In genomic region chr1:14997646-14998276, GRCh38 we compare ENCODE assay signal across 26 cellular contexts.
DNase-seq lines count a peak whose midpoint lies in the region; ATAC-seq and TF ChIP-seq lines count a peak whose summit lies in the region.
"Had no signal": no experiment of that assay in that cellular context is flagged by ENCODE, and none has a peak within 500 bp of the region (broad histone marks: within the 10 kb centered on the region; RNA-seq: fewer than 3 reads in every experiment).

No MANE protein-coding gene starts in this region.

- H4K8ac ChIP-seq in trophoblast cell (ENCODE audit: low read depth, low read length), result peak overlapping the region; percentile 66

- H3K4me3 ChIP-seq in trophoblast cell (ENCODE audit: low read depth, low read length), result no peak overlapping the region
- H3K4me3 ChIP-seq: Peyer's patch, transverse colon had no signal

- intact Hi-C loops in MCF 10A (cut with micrococcal nuclease), result no loop called here

- peak overlapping the region; percentile 52 for H2BK120ac ChIP-seq in trophoblast cell (ENCODE audit: insufficient read depth, low read length, poor library complexity)

- peak overlapping the region; percentile 31 for H3K14ac ChIP-seq in trophoblast cell (ENCODE audit: low read length)

- peak overlapping the region; percentile 5 for H3K4ac ChIP-seq in trophoblast cell (ENCODE audit: low read depth, low read length)

- H3K9me3 Mint-ChIP-seq in MCF 10A (ENCODE audit: unreplicated experiment), result no peaks in the 10 kb centered on the region
- H3K9me3 Mint-ChIP-seq: activated naive CD4-positive, alpha-beta T cell treated with anti-CD3 and anti-CD28 coated beads, Interleukin-2, amount 50 U/mL, for 24 hours; mesothelial cell of epicardium; natural killer cell treated with Interleukin-12 subunit alpha and Interleukin-12 subunit beta and Interleukin-15 and Interleukin-18, amount 100 ng/mL, for 72 hours; stimulated activated naive CD8-positive, alpha-beta T cell treated with anti-CD3 and anti-CD28 coated beads, Interleukin-15, Interleukin-2, amounts not matched to agents 100 ng/mL and 50 ng/mL, for 24 hours had no signal

- peaks cover 18% of the 10 kb centered on the region for H3K4me1 Mint-ChIP-seq in MCF 10A (ENCODE audit: insufficient read depth, unreplicated experiment)
- H3K4me1 Mint-ChIP-seq: activated naive CD4-positive, alpha-beta T cell treated with anti-CD3 and anti-CD28 coated beads, Interleukin-2, amount 50 U/mL, for 24 hours had no signal

- H2BK12ac ChIP-seq in trophoblast cell (ENCODE audit: low read length), result peak overlapping the region; percentile 39

- peak overlapping the region; percentile 10 for H2BK5ac ChIP-seq in trophoblast cell (ENCODE audit: low read depth, low read length, poor library complexity)

- H3K27me3 ChIP-seq in trophoblast cell (ENCODE audit: insufficient read depth, low read length), result no peaks in the 10 kb centered on the region
- H3K27me3 ChIP-seq: Peyer's patch, transverse colon had no signal

- no peak overlapping the region for H4K12ac ChIP-seq in trophoblast cell (ENCODE audit: low read depth, low read length)

- no CpG with 5 or more reads among the region's 12 CpGs for WGBS in trophoblast cell (ENCODE audit: extremely low coverage, insufficient coverage, insufficient read length)

- H3K4me3 Mint-ChIP-seq in MCF 10A (ENCODE audit: unreplicated experiment), result no peak overlapping the region
- H3K4me3 Mint-ChIP-seq: activated naive CD4-positive, alpha-beta T cell treated with anti-CD3 and anti-CD28 coated beads, Interleukin-2, amount 50 U/mL, for 24 hours; mesothelial cell of epicardium; natural killer cell treated with Interleukin-12 subunit alpha and Interleukin-12 subunit beta and Interleukin-15 and Interleukin-18, amount 100 ng/mL, for 72 hours; stimulated activated naive CD8-positive, alpha-beta T cell treated with anti-CD3 and anti-CD28 coated beads, Interleukin-15, Interleukin-2, amounts not matched to agents 100 ng/mL and 50 ng/mL, for 24 hours had no signal

- peaks cover 21 to 29% of the 10 kb centered on the region in 2 experiments for H3K4me1 ChIP-seq in trophoblast cell (ENCODE audit: control insufficient read depth in 1 of 2, insufficient read depth in 2 of 2, low read length in 2 of 2)
- H3K4me1 ChIP-seq: Peyer's patch, transverse colon had no signal

- H3K79me1 ChIP-seq in trophoblast cell (ENCODE audit: low read length), result peaks cover 26% of the 10 kb centered on the region

- H3K9me3 ChIP-seq in trophoblast cell (ENCODE audit: insufficient read depth, low read depth, low read length), result no peaks in the 10 kb centered on the region
- H3K9me3 ChIP-seq: Peyer's patch, transverse colon had no signal

- H3K27me3 Mint-ChIP-seq in MCF 10A (ENCODE audit: insufficient read depth, unreplicated experiment), result no peaks in the 10 kb centered on the region
- H3K27me3 Mint-ChIP-seq: activated naive CD4-positive, alpha-beta T cell treated with anti-CD3 and anti-CD28 coated beads, Interleukin-2, amount 50 U/mL, for 24 hours; stimulated activated naive CD8-positive, alpha-beta T cell treated with anti-CD3 and anti-CD28 coated beads, Interleukin-15, Interleukin-2, amounts not matched to agents 100 ng/mL and 50 ng/mL, for 24 hours had no signal

- H2AFZ ChIP-seq in trophoblast cell (ENCODE audit: insufficient read depth, low read length, poor library complexity), result no peak overlapping the region

- TF ChIP-seq CTCF in MCF 10A (IDR thresholded peaks at IDR 0.05; ENCODE audit: unreplicated experiment), result no peak

- POLR2A ChIA-PET in MCF 10A (lab: Yijun Ruan, JAX), result no interaction called here

- peaks cover 2% of the 10 kb centered on the region for H3K79me2 ChIP-seq in trophoblast cell (ENCODE audit: control insufficient read depth, insufficient read depth, low read length, poor library complexity)

- CTCF ChIA-PET in MCF 10A (lab: Yijun Ruan, JAX), result interaction anchor here (0.6 kb wide), 1 partner anchor 1021 kb away, joined by 4 read pairs; no protein-coding TSS in a partner anchor

- H3K36me3 Mint-ChIP-seq in MCF 10A (ENCODE audit: insufficient read depth, unreplicated experiment), result no peaks in the 10 kb centered on the region
- H3K36me3 Mint-ChIP-seq: activated naive CD4-positive, alpha-beta T cell treated with anti-CD3 and anti-CD28 coated beads, Interleukin-2, amount 50 U/mL, for 24 hours; mesothelial cell of epicardium; natural killer cell treated with Interleukin-12 subunit alpha and Interleukin-12 subunit beta and Interleukin-15 and Interleukin-18, amount 100 ng/mL, for 72 hours had no signal

- H3K27ac Mint-ChIP-seq in MCF 10A (ENCODE audit: low read depth, unreplicated experiment), result no peak overlapping the region
- H3K27ac Mint-ChIP-seq: activated naive CD4-positive, alpha-beta T cell treated with anti-CD3 and anti-CD28 coated beads, Interleukin-2, amount 50 U/mL, for 24 hours; natural killer cell treated with Interleukin-12 subunit alpha and Interleukin-12 subunit beta and Interleukin-15 and Interleukin-18, amount 100 ng/mL, for 72 hours; stimulated activated naive CD8-positive, alpha-beta T cell treated with anti-CD3 and anti-CD28 coated beads, Interleukin-15, Interleukin-2, amounts not matched to agents 100 ng/mL and 50 ng/mL, for 24 hours had no signal

- BruUV-seq in MCF 10A (replicated peaks; lab: Mats Ljungman, UMichigan), result no TSS peak

- H2AK5ac ChIP-seq in trophoblast cell (ENCODE audit: low read length), result peak overlapping the region; percentile 26

- no peak overlapping the region for H3K9ac ChIP-seq in trophoblast cell (ENCODE audit: low read length)

- peak overlapping the region; percentile 70 for H3K18ac ChIP-seq in trophoblast cell (ENCODE audit: low read length)

- no peak overlapping the region for H3K23ac ChIP-seq in trophoblast cell (ENCODE audit: low read length)

- no peak overlapping the region for H3K27ac ChIP-seq in trophoblast cell (ENCODE audit: low read depth, low read length)
- H3K27ac ChIP-seq: Peyer's patch, transverse colon had no signal

- peak overlapping the region; percentile 70 for H4K91ac ChIP-seq in trophoblast cell (ENCODE audit: low read depth, low read length)

- DNase-seq in EL (peak; percentile 36), HK-2 (ENCODE audit: unreplicated experiment) (peak; percentile 43), fibroblast of gingiva (ENCODE audit: low read depth) (peak; percentile 36), trophoblast cell (no peak), MCF 10A (ENCODE audit: unreplicated experiment) (no peak)
- DNase-seq in stimulated activated CD4-positive, alpha-beta T cell treated with anti-CD3 and anti-CD28 coated beads, Interleukin-2, amount 100 ng/mL, for 48 hours, result no peak
- DNase-seq: activated CD8-positive, alpha-beta memory T cell treated with anti-CD3 and anti-CD28 coated beads for 24 hours; DMS79; effector CD4-positive, alpha-beta T cell; KG1; NCI-H1105; NCI-H2107; NCI-H510A; NK-92 treated with Interleukin-12 subunit alpha and Interleukin-12 subunit beta, amount 100 ng/mL, for 24 hours; Peyer's patch; posterior cingulate gyrus; stimulated activated CD4-positive, alpha-beta T cell treated with anti-CD3 and anti-CD28 coated beads, Interleukin-2, amount 100 ng/mL, for 24 hours; T1000; transverse colon had no signal

- ATAC-seq in HG03442 (IDR thresholded peaks at IDR 0.05; ENCODE audit: unreplicated experiment) (no peak), GM19395 (IDR thresholded peaks at IDR 0.05; ENCODE audit: unreplicated experiment) (no peak)
- ATAC-seq: activated CD4-positive, CD25-positive, alpha-beta regulatory T cell treated with anti-CD3 and anti-CD28 coated beads, Interleukin-2, amount 50 U/mL, for 24 hours; natural killer cell treated with Interleukin-12 subunit alpha and Interleukin-12 subunit beta and Interleukin-15 and Interleukin-18, amount 100 ng/mL, for 72 hours had no signal

- H3K4me2 ChIP-seq in trophoblast cell (ENCODE audit: low read length), result no peak overlapping the region

- H3K36me3 ChIP-seq in trophoblast cell (ENCODE audit: control insufficient read depth in 1 of 2, insufficient read depth in 2 of 2, low read length in 2 of 2), result peaks cover 2 to 3% of the 10 kb centered on the region in 2 experiments
- H3K36me3 ChIP-seq: Peyer's patch, transverse colon had no signal

Comparison
In these comparisons a context has a peak if more than half of its experiments do, and no peak if none do; other contexts are left out.
1. DNase-seq: peak in EL (single experiment), HK-2 (single experiment) and fibroblast of gingiva (single experiment); none in trophoblast cell (0 of 2), stimulated activated CD4-positive, alpha-beta T cell treated with anti-CD3 and anti-CD28 coated beads, Interleukin-2, amount 100 ng/mL, for 48 hours (0 of 2) and MCF 10A (single experiment).